Comparison of ENCODE assay signal across 14 cellular contexts in genomic region chr5:160071521-160072299, GRCh38. TPM values are rescaled to one million over a fixed set of nuclear protein-coding genes. Genes with fewer than 3 reads are reported as not detected.
DNase-seq lines count a peak whose midpoint lies in the region; ATAC-seq and TF ChIP-seq lines count a peak whose summit lies in the region.
"Had no signal": no experiment of that assay in that cellular context is flagged by ENCODE, and none has a peak within 500 bp of the region (broad histone marks: within the 10 kb centered on the region; RNA-seq: fewer than 3 reads in every experiment).

No MANE protein-coding gene starts in this region.

- H3F3A ChIP-seq in SK-N-SH (replicated peaks; ENCODE audit: insufficient read depth): peaks cover 7% of the 10 kb centered on the region

- WGBS in SK-N-SH (ENCODE audit: low lambda C conversion rate): 92% methylated on average over 10 of the region's 10 CpGs
- 18 to 24% methylated on average over 10 of the region's 10 CpGs for WGBS in testis, 2 donors

- H3K27ac Mint-ChIP-seq in brain (peak overlapping the region in 4 of 5 experiments; percentile 80 to 90 (median 86)), nephron progenitor cell (no peak overlapping the region)

- H3K27me3 Mint-ChIP-seq in brain: no peaks in the 10 kb centered on the region
- H3K27me3 Mint-ChIP-seq in nephron progenitor cell (ENCODE audit: low read depth, poor library complexity): no peaks in the 10 kb centered on the region

- DNase-seq in SK-N-SH (peak; percentile 12), iris pigment epithelial cell (ENCODE audit: low read depth) (peak; percentile 72), testis (peak; percentile 60), NCI-H748 (lab: John Stamatoyannopoulos, UW; ENCODE audit: unreplicated experiment) (no peak), nephron progenitor cell (no peak)
- DNase-seq: DMS79; effector CD8-positive, alpha-beta T cell; NCI-H2029 treated with DMSO at 0.1 percent for 48 hours; OCI-M1; tibial artery had no signal

- no peak for TF ChIP-seq POLR2A in testis (IDR thresholded peaks at IDR 0.05)

- POLR2A ChIA-PET in SK-N-SH (lab: Yijun Ruan, JAX): no interaction called here

- H3K9me2 ChIP-seq in SK-N-SH: no peaks in the 10 kb centered on the region

- no peaks in the 10 kb centered on the region for H3K79me2 ChIP-seq in SK-N-SH (ENCODE audit: insufficient read depth)

- H3K27me3 ChIP-seq in SK-N-SH (ENCODE audit: insufficient read depth) (no peaks in the 10 kb centered on the region), testis (no peaks in the 10 kb centered on the region)
- H3K27me3 ChIP-seq: tibial artery had no signal

- H3K4me1 Mint-ChIP-seq in brain: peaks cover 20% of the 10 kb centered on the region
- no peaks in the 10 kb centered on the region for H3K4me1 Mint-ChIP-seq in nephron progenitor cell

- no peak overlapping the region for H3K9ac ChIP-seq in SK-N-SH

- no peak for TF ChIP-seq EP300 in SK-N-SH (IDR thresholded peaks at IDR 0.05; ENCODE audit: borderline replicate concordance in 1 of 2, low read depth in 1 of 2, low read length in 1 of 2)

- H3K4me2 ChIP-seq in SK-N-SH: no peak overlapping the region
- H3K4me2 ChIP-seq: A549 had no signal

- H4K20me1 ChIP-seq in SK-N-SH (ENCODE audit: insufficient read depth): no peaks in the 10 kb centered on the region

- H3K9me3 ChIP-seq in SK-N-SH (no peaks in the 10 kb centered on the region), testis (no peaks in the 10 kb centered on the region)
- H3K9me3 ChIP-seq: A549, tibial artery had no signal

- H3K4me3 Mint-ChIP-seq in brain (no peak overlapping the region), nephron progenitor cell (no peak overlapping the region)

- no peak overlapping the region for H2AFZ ChIP-seq in SK-N-SH (ENCODE audit: low read depth)

- no peak for ATAC-seq in SK-N-SH treated with all-trans-retinoic acid at 6 μM for 48 hours
- no peak for ATAC-seq in GM18858 (IDR thresholded peaks at IDR 0.05; ENCODE audit: unreplicated experiment)
- ATAC-seq: A549 had no signal

- H3K4me3 ChIP-seq in SK-N-SH (ENCODE audit: low read depth in 2 of 2, low read length in 1 of 2): no peak overlapping the region
- no peak overlapping the region for H3K4me3 ChIP-seq in testis
- H3K4me3 ChIP-seq: A549, tibial artery had no signal

- CTCF ChIA-PET in SK-N-SH (lab: Yijun Ruan, JAX): interaction anchor here (0.6 to 2.9 kb wide), 6 partner anchors 9 to 319 kb away, joined by 3 to 9 read pairs (median 4); no protein-coding TSS in a partner anchor

- peaks cover 17% of the 10 kb centered on the region for H3K36me3 Mint-ChIP-seq in brain
- peaks cover 15% of the 10 kb centered on the region for H3K36me3 Mint-ChIP-seq in nephron progenitor cell (ENCODE audit: low read depth)

- H3K4me1 ChIP-seq in SK-N-SH (ENCODE audit: control insufficient read depth in 1 of 2, insufficient read depth in 2 of 2, low read depth in 1 of 2, low read length in 1 of 2) (peaks cover 0 to 3% of the 10 kb centered on the region in 2 experiments; a peak in 1 of 4 replicates), testis (peaks cover 14% of the 10 kb centered on the region)
- H3K4me1 ChIP-seq: A549, tibial artery had no signal

- H3K27ac ChIP-seq in SK-N-SH (ENCODE audit: low read depth in 2 of 2, low read length in 1 of 2): peak overlapping the region in 1 of 2 experiments; percentile 31; a peak in 1 of 4 replicates
- H3K27ac ChIP-seq in testis: no peak overlapping the region
- H3K27ac ChIP-seq: A549, tibial artery had no signal

- H3K9me3 Mint-ChIP-seq in brain (no peaks in the 10 kb centered on the region), nephron progenitor cell (no peaks in the 10 kb centered on the region)

- no peak for TF ChIP-seq CTCF in SK-N-SH (IDR thresholded peaks at IDR 0.05)
- no peak for TF ChIP-seq CTCF in brain (conservative IDR thresholded peaks at IDR 0.05)
- TF ChIP-seq CTCF in testis (IDR thresholded peaks at IDR 0.05): no peak
- no peak for TF ChIP-seq CTCF in nephron progenitor cell (IDR thresholded peaks at IDR 0.05)

- no peak for TF ChIP-seq RAD21 in SK-N-SH (IDR thresholded peaks at IDR 0.05; ENCODE audit: low read length)

- peaks cover 4 to 23% of the 10 kb centered on the region in 2 experiments for H3K36me3 ChIP-seq in SK-N-SH (replicated peaks in 1 of 2; ENCODE audit: control insufficient read depth in 1 of 2, insufficient read depth in 2 of 2, low read length in 1 of 2)
- no peaks in the 10 kb centered on the region for H3K36me3 ChIP-seq in testis (ENCODE audit: low read depth, missing control alignments)

- intact Hi-C loops in testis (cut with DNase I; ENCODE audit: low total_unique reads): no loop called here

TF ChIP-seq in SK-N-SH, 30 proteins besides CTCF, POLR2A, EP300 and RAD21:
- TF ChIP-seq FOXM1 (IDR thresholded peaks at IDR 0.05; ENCODE audit: low read depth): no peak
- TF ChIP-seq YY1 (IDR thresholded peaks at IDR 0.05; ENCODE audit: low read depth): no peak
- TF ChIP-seq, protein P1, sequence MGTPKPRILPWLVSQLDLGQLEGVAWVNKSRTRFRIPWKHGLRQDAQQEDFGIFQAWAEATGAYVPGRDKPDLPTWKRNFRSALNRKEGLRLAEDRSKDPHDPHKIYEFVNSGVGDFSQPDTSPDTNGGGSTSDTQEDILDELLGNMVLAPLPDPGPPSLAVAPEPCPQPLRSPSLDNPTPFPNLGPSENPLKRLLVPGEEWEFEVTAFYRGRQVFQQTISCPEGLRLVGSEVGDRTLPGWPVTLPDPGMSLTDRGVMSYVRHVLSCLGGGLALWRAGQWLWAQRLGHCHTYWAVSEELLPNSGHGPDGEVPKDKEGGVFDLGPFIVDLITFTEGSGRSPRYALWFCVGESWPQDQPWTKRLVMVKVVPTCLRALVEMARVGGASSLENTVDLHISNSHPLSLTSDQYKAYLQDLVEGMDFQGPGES (IDR thresholded peaks at IDR 0.05; ENCODE audit: low read depth, low read length): no peak
- TF ChIP-seq, protein P2, sequence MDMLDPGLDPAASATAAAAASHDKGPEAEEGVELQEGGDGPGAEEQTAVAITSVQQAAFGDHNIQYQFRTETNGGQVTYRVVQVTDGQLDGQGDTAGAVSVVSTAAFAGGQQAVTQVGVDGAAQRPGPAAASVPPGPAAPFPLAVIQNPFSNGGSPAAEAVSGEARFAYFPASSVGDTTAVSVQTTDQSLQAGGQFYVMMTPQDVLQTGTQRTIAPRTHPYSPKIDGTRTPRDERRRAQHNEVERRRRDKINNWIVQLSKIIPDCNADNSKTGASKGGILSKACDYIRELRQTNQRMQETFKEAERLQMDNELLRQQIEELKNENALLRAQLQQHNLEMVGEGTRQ (IDR thresholded peaks at IDR 0.05; ENCODE audit: borderline replicate concordance, low read depth, low read length): no peak
- TF ChIP-seq TEAD4 (IDR thresholded peaks at IDR 0.05; ENCODE audit: borderline replicate concordance, insufficient read depth): no peak
- TF ChIP-seq NRF1 (IDR thresholded peaks at IDR 0.05; ENCODE audit: low read depth, low read length): no peak
- TF ChIP-seq GABPA (IDR thresholded peaks at IDR 0.05; ENCODE audit: low read depth): no peak
- no peak for TF ChIP-seq POLR2AphosphoS5 (IDR thresholded peaks at IDR 0.05; ENCODE audit: low read depth, low read length)
- no peak for TF ChIP-seq ELF1 (IDR thresholded peaks at IDR 0.05)
- no peak for TF ChIP-seq CHD2 (IDR thresholded peaks at IDR 0.05; ENCODE audit: low read length, partially characterized antibody)

TF ChIP-seq in SK-N-SH treated with all-trans-retinoic acid at 6 μM for 48 hours, 23 proteins besides CTCF, POLR2A, EP300 and RAD21 (continues in another document):
- TF ChIP-seq RARB (CRISPR knock-in tag; IDR thresholded peaks at IDR 0.05) (no peak), CSDC2 (CRISPR knock-in tag; IDR thresholded peaks at IDR 0.05) (no peak), TCF4 (CRISPR knock-in tag; IDR thresholded peaks at IDR 0.05; ENCODE audit: borderline replicate concordance) (no peak), CREB5 (CRISPR knock-in tag; IDR thresholded peaks at IDR 0.05; ENCODE audit: low read depth) (no peak), OSR1 (CRISPR knock-in tag; IDR thresholded peaks at IDR 0.05) (no peak), ISL1 (CRISPR knock-in tag; IDR thresholded peaks at IDR 0.05) (no peak), SNAI2 (CRISPR knock-in tag; IDR thresholded peaks at IDR 0.05) (no peak), ZC3H10 (CRISPR knock-in tag; IDR thresholded peaks at IDR 0.05) (no peak)
- TF ChIP-seq, protein P3, sequence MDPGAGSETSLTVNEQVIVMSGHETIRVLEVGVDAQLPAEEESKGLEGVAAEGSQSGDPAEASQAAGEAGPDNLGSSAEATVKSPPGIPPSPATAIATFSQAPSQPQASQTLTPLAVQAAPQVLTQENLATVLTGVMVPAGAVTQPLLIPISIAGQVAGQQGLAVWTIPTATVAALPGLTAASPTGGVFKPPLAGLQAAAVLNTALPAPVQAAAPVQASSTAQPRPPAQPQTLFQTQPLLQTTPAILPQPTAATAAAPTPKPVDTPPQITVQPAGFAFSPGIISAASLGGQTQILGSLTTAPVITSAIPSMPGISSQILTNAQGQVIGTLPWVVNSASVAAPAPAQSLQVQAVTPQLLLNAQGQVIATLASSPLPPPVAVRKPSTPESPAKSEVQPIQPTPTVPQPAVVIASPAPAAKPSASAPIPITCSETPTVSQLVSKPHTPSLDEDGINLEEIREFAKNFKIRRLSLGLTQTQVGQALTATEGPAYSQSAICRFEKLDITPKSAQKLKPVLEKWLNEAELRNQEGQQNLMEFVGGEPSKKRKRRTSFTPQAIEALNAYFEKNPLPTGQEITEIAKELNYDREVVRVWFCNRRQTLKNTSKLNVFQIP (CRISPR knock-in tag; IDR thresholded peaks at IDR 0.05; ENCODE audit: borderline replicate concordance, low read depth): no peak

RNA-seq across cellular contexts. Expression of gene PWWP2A, which starts 47.5 kb away (rescaled TPM):
- polyA plus RNA-seq in SK-N-SH (2012; rRNA removed) (5.7 and 6.4 TPM in 2 replicates), brain (ENCODE audit: insufficient read depth, low read depth, low replicate concordance) (7.1 TPM), testis (ENCODE audit: insufficient read depth, low read depth, low replicate concordance) (12.0 TPM)
- polyA plus RNA-seq in SK-N-SH (2012; cell fraction: cytosol; rRNA removed): 6.6 and 7.5 TPM in 2 replicates
- 4.8 and 8.6 TPM in 2 replicates for polyA plus RNA-seq in SK-N-SH (2012; cell fraction: nucleus; rRNA removed)
- 10 to 100 TPM; 48.9 to 51.6 TPM for total RNA-seq in testis

Comparison
In these comparisons a context has a peak if more than half of its experiments do, and no peak if none do; other contexts are left out.
1. DNase-seq: peak in SK-N-SH (single experiment), iris pigment epithelial cell (single experiment) and testis (single experiment); none in NCI-H748 (single experiment) and nephron progenitor cell (single experiment).